2 cellular contexts compared by ENCODE assay signal in the genomic region with DNA sequence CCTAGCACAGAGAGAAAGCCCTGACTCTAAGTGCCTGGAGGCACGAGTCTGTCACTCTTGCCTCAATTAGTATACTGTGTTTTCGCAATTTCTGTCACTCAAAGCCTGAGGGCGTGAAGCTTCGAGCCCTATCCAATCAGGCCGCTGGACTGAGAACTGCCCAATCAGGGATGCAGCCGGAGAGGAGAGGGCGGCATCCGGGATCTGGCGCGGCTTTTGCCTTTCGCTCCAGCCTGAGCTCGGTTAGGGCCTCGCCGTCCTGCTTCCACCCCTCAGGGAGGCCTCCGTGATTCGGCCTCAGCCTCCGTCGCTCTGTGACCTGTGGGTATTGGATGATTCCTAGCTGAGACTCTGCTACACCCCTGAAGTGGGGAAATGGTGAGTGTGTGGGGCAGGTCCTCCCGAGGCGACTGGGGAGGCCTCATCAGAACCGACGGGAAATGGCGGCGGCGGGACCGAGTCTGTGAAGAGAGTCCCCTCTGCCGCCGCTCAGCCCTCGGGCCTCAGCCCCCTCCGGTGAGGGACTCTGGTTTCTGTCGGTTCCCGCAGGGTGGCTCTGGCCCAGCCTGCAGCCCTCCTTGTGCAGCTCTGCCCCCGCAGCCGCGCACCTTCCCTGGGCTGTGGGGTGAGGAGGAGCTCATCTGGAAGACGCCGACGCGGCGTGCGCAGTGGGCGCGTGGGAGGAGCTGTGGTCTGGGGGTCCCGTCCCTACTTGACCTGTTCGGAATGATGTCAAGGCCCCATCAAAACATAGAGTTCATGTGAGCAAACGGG.
A peak's percentile ranks its signal among the peaks of the same experiment; 100 is the strongest.
TF ChIP-seq lines count a peak whose summit lies in the region.

No MANE protein-coding gene starts in this region.

TF ChIP-seq in GM23338, 12 proteins besides CTCF, POLR2A, EP300 and RAD21 (continued from another document):
- TF ChIP-seq POLR2AphosphoS5 (IDR thresholded peaks at IDR 0.05; ENCODE audit: low read depth), result peak; percentile 96
- TF ChIP-seq ETS1 (IDR thresholded peaks at IDR 0.05), result no peak
- no peak for TF ChIP-seq ZNF331 (CRISPR knock-in tag; IDR thresholded peaks at IDR 0.05; ENCODE audit: low read depth)
- no peak for TF ChIP-seq JUNB (IDR thresholded peaks at IDR 0.05; ENCODE audit: unreplicated experiment)

TF ChIP-seq in K562, 482 proteins besides CTCF, POLR2A, EP300 and RAD21:
- TF ChIP-seq, protein P1, sequence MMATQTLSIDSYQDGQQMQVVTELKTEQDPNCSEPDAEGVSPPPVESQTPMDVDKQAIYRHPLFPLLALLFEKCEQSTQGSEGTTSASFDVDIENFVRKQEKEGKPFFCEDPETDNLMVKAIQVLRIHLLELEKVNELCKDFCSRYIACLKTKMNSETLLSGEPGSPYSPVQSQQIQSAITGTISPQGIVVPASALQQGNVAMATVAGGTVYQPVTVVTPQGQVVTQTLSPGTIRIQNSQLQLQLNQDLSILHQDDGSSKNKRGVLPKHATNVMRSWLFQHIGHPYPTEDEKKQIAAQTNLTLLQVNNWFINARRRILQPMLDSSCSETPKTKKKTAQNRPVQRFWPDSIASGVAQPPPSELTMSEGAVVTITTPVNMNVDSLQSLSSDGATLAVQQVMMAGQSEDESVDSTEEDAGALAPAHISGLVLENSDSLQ (IDR thresholded peaks at IDR 0.05), result peak; percentile 38; the same call in 1 of the 2 replicates
- TF ChIP-seq HDAC8 (tag; IDR thresholded peaks at IDR 0.05), result no peak
- TF ChIP-seq, protein P2, sequence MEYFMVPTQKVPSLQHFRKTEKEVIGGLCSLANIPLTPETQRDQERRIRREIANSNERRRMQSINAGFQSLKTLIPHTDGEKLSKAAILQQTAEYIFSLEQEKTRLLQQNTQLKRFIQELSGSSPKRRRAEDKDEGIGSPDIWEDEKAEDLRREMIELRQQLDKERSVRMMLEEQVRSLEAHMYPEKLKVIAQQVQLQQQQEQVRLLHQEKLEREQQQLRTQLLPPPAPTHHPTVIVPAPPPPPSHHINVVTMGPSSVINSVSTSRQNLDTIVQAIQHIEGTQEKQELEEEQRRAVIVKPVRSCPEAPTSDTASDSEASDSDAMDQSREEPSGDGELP (CRISPR knock-in tag; IDR thresholded peaks at IDR 0.05; ENCODE audit: borderline replicate concordance), result no peak
- no peak for TF ChIP-seq ARHGAP35 (IDR thresholded peaks at IDR 0.05; ENCODE audit: partially characterized antibody)
- no peak for TF ChIP-seq TFAM (CRISPR knock-in tag; conservative IDR thresholded peaks at IDR 0.05)
- TF ChIP-seq TFE3 (CRISPR knock-in tag; IDR thresholded peaks at IDR 0.05), result no peak
- no peak for TF ChIP-seq ZNF696 (CRISPR knock-in tag; conservative IDR thresholded peaks at IDR 0.05)
- TF ChIP-seq, protein P3, sequence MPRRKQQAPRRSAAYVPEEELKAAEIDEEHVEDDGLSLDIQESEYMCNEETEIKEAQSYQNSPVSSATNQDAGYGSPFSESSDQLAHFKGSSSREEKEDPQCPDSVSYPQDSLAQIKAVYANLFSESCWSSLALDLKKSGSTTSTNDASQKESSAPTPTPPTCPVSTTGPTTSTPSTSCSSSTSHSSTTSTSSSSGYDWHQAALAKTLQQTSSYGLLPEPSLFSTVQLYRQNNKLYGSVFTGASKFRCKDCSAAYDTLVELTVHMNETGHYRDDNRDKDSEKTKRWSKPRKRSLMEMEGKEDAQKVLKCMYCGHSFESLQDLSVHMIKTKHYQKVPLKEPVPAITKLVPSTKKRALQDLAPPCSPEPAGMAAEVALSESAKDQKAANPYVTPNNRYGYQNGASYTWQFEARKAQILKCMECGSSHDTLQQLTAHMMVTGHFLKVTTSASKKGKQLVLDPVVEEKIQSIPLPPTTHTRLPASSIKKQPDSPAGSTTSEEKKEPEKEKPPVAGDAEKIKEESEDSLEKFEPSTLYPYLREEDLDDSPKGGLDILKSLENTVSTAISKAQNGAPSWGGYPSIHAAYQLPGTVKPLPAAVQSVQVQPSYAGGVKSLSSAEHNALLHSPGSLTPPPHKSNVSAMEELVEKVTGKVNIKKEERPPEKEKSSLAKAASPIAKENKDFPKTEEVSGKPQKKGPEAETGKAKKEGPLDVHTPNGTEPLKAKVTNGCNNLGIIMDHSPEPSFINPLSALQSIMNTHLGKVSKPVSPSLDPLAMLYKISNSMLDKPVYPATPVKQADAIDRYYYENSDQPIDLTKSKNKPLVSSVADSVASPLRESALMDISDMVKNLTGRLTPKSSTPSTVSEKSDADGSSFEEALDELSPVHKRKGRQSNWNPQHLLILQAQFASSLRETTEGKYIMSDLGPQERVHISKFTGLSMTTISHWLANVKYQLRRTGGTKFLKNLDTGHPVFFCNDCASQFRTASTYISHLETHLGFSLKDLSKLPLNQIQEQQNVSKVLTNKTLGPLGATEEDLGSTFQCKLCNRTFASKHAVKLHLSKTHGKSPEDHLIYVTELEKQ (CRISPR knock-in tag; IDR thresholded peaks at IDR 0.05), result no peak
